8 cellular contexts compared by ENCODE assay signal in genomic region chr9:20305457-20305856, GRCh38.
"Had no signal": no experiment of that assay in that cellular context is flagged by ENCODE, and none has a peak within 500 bp of the region (broad histone marks: within the 10 kb centered on the region; RNA-seq: fewer than 3 reads in every experiment).

No MANE protein-coding gene starts in this region.

- H3K27ac Mint-ChIP-seq: IgD-negative memory B cell had no signal

- H3K36me3 Mint-ChIP-seq: IgD-negative memory B cell had no signal

- FAIRE-seq: H54 had no signal

- H3K27me3 Mint-ChIP-seq: IgD-negative memory B cell had no signal

- H2AFZ ChIP-seq: GM23248 had no signal

- H3K9me3 Mint-ChIP-seq: IgD-negative memory B cell had no signal

- H3K9ac ChIP-seq: GM23248 had no signal

- H3K4me3 ChIP-seq: GM23248 had no signal

- H3K4me1 Mint-ChIP-seq: IgD-negative memory B cell had no signal

- DNase-seq: GM23248, GOT3, H9, HCEC 1CT, KG1 had no signal

- H3K27ac ChIP-seq: GM23248, HL-60 had no signal

- H3K4me3 Mint-ChIP-seq: IgD-negative memory B cell had no signal
